In the genomic region with DNA sequence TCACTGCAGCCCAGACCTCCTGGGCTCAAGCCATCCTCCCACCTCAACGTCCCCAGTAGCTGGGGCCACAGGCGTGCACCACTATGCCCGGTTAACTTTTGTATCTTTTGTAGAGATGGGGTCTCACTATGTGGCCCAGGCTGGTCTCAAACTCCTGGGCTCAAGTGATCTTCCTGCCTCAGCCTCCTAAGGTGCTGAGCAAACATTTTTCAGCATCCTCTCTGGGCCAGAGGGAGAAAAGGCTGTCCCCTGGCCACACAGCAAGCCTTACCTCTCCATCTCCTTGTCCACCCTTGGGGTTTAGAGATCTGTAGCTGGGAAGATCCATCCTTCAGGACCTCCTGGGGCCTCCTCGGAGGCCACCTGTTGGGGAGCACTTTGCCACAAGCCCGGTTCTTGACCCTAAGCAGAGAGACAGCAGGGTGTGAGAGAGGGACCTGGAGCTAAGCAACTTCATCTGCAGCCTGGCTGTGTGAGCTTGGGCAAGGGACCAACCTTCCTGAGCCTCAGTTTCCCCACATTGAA, we compare ENCODE assay signal across 10 cellular contexts.
"Had no signal": no experiment of that assay in that cellular context is flagged by ENCODE, and none has a peak within 500 bp of the region (broad histone marks: within the 10 kb centered on the region; RNA-seq: fewer than 3 reads in every experiment).

No MANE protein-coding gene starts in this region.

- H3K4me1 ChIP-seq: adrenal gland had no signal

- DNase-seq: NCI-H2029 treated with DMSO at 0.1 percent for 48 hours, SHP77 treated with DMSO at 0.1 percent for 48 hours had no signal

- H3K36me3 ChIP-seq: adrenal gland had no signal

- H3K27ac Mint-ChIP-seq: activated CD4-positive, alpha-beta T cell treated with anti-CD3 and anti-CD28 coated beads for 36 hours; activated CD8-positive, alpha-beta T cell treated with anti-CD3 and anti-CD28 coated beads for 36 hours; activated naive CD8-positive, alpha-beta T cell treated with anti-CD3 and anti-CD28 coated beads, Interleukin-2, amount 10 ng/mL, durations not matched to agents 7 days and 5 days; activated T-cell treated with anti-CD3 and anti-CD28 coated beads, Interleukin-2, amount 50 U/mL, for 72 hours; T-cell had no signal

- H3K27me3 ChIP-seq: adrenal gland had no signal

- H3K36me3 Mint-ChIP-seq: activated naive CD8-positive, alpha-beta T cell treated with anti-CD3 and anti-CD28 coated beads, Interleukin-2, amount 10 ng/mL, durations not matched to agents 7 days and 5 days; T-cell had no signal

- H3K27me3 Mint-ChIP-seq: activated naive CD8-positive, alpha-beta T cell treated with anti-CD3 and anti-CD28 coated beads, Interleukin-2, amount 10 ng/mL, durations not matched to agents 7 days and 5 days had no signal

- H3K9me3 Mint-ChIP-seq: activated CD8-positive, alpha-beta T cell treated with anti-CD3 and anti-CD28 coated beads for 36 hours; activated naive CD8-positive, alpha-beta T cell treated with anti-CD3 and anti-CD28 coated beads, Interleukin-2, amount 10 ng/mL, durations not matched to agents 7 days and 5 days; activated T-cell treated with anti-CD3 and anti-CD28 coated beads, Interleukin-2, amount 50 U/mL, for 72 hours; T-cell had no signal

- H3K4me1 Mint-ChIP-seq: activated CD4-positive, alpha-beta T cell treated with anti-CD3 and anti-CD28 coated beads for 36 hours; activated naive CD8-positive, alpha-beta T cell treated with anti-CD3 and anti-CD28 coated beads, Interleukin-2, amount 10 ng/mL, durations not matched to agents 7 days and 5 days had no signal

- ATAC-seq: activated CD4-positive, alpha-beta T cell treated with anti-CD3 and anti-CD28 coated beads for 36 hours had no signal

- H3K4me3 ChIP-seq: adrenal gland, PC-9 had no signal

- H2AFZ ChIP-seq: PC-9 had no signal

- H3K4me3 Mint-ChIP-seq: activated CD4-positive, alpha-beta T cell treated with anti-CD3 and anti-CD28 coated beads for 36 hours; activated CD8-positive, alpha-beta T cell treated with anti-CD3 and anti-CD28 coated beads for 36 hours; activated naive CD8-positive, alpha-beta T cell treated with anti-CD3 and anti-CD28 coated beads, Interleukin-2, amount 10 ng/mL, durations not matched to agents 7 days and 5 days; activated T-cell treated with anti-CD3 and anti-CD28 coated beads, Interleukin-2, amount 50 U/mL, for 72 hours; T-cell had no signal

- H3K9me3 ChIP-seq: adrenal gland had no signal

- H3K27ac ChIP-seq: adrenal gland, PC-9, VCaP had no signal
